In the genomic region with DNA sequence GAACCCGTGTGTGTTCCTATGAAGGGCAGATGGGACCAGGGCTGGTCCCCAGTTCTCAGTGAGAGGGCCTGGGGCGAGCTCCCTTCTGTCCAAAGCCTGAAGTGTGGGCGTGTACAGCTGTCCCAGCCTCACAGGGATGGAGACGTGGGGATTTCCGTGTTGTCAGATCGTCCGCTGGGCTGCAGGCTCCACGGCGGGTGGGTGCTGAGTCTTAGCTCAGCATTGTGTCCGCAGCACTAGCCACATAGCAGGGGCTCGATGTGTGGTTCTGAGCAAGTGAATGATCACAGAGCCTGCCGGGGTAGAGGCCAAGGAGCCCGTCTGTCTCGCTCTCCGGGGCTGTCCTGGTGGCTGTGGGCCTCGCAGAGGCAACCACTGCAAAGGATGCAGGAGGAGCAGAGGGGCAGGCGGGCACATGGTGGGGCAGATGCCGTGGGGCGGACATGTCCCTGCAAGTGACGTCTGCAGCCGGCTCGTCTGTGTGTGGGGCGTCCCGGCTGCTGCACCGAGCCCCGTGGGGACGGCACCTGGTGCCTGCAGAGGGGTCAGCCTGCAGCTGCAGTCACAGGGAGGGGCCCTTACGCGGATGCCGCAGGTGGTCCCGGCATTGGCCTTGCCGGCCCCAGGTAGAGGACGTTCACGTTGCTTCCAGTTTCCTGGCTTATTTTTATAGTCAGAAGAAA, we compare ENCODE assay signal across 1 cellular context.
TF ChIP-seq lines count a peak whose summit lies in the region.

No MANE protein-coding gene starts in this region.

TF ChIP-seq in H1, 55 proteins besides CTCF, POLR2A, EP300 and RAD21:
- TF ChIP-seq, protein P1, sequence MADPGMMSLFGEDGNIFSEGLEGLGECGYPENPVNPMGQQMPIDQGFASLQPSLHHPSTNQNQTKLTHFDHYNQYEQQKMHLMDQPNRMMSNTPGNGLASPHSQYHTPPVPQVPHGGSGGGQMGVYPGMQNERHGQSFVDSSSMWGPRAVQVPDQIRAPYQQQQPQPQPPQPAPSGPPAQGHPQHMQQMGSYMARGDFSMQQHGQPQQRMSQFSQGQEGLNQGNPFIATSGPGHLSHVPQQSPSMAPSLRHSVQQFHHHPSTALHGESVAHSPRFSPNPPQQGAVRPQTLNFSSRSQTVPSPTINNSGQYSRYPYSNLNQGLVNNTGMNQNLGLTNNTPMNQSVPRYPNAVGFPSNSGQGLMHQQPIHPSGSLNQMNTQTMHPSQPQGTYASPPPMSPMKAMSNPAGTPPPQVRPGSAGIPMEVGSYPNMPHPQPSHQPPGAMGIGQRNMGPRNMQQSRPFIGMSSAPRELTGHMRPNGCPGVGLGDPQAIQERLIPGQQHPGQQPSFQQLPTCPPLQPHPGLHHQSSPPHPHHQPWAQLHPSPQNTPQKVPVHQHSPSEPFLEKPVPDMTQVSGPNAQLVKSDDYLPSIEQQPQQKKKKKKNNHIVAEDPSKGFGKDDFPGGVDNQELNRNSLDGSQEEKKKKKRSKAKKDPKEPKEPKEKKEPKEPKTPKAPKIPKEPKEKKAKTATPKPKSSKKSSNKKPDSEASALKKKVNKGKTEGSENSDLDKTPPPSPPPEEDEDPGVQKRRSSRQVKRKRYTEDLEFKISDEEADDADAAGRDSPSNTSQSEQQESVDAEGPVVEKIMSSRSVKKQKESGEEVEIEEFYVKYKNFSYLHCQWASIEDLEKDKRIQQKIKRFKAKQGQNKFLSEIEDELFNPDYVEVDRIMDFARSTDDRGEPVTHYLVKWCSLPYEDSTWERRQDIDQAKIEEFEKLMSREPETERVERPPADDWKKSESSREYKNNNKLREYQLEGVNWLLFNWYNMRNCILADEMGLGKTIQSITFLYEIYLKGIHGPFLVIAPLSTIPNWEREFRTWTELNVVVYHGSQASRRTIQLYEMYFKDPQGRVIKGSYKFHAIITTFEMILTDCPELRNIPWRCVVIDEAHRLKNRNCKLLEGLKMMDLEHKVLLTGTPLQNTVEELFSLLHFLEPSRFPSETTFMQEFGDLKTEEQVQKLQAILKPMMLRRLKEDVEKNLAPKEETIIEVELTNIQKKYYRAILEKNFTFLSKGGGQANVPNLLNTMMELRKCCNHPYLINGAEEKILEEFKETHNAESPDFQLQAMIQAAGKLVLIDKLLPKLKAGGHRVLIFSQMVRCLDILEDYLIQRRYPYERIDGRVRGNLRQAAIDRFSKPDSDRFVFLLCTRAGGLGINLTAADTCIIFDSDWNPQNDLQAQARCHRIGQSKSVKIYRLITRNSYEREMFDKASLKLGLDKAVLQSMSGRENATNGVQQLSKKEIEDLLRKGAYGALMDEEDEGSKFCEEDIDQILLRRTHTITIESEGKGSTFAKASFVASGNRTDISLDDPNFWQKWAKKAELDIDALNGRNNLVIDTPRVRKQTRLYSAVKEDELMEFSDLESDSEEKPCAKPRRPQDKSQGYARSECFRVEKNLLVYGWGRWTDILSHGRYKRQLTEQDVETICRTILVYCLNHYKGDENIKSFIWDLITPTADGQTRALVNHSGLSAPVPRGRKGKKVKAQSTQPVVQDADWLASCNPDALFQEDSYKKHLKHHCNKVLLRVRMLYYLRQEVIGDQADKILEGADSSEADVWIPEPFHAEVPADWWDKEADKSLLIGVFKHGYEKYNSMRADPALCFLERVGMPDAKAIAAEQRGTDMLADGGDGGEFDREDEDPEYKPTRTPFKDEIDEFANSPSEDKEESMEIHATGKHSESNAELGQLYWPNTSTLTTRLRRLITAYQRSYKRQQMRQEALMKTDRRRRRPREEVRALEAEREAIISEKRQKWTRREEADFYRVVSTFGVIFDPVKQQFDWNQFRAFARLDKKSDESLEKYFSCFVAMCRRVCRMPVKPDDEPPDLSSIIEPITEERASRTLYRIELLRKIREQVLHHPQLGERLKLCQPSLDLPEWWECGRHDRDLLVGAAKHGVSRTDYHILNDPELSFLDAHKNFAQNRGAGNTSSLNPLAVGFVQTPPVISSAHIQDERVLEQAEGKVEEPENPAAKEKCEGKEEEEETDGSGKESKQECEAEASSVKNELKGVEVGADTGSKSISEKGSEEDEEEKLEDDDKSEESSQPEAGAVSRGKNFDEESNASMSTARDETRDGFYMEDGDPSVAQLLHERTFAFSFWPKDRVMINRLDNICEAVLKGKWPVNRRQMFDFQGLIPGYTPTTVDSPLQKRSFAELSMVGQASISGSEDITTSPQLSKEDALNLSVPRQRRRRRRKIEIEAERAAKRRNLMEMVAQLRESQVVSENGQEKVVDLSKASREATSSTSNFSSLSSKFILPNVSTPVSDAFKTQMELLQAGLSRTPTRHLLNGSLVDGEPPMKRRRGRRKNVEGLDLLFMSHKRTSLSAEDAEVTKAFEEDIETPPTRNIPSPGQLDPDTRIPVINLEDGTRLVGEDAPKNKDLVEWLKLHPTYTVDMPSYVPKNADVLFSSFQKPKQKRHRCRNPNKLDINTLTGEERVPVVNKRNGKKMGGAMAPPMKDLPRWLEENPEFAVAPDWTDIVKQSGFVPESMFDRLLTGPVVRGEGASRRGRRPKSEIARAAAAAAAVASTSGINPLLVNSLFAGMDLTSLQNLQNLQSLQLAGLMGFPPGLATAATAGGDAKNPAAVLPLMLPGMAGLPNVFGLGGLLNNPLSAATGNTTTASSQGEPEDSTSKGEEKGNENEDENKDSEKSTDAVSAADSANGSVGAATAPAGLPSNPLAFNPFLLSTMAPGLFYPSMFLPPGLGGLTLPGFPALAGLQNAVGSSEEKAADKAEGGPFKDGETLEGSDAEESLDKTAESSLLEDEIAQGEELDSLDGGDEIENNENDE (IDR thresholded peaks at IDR 0.05; ENCODE audit: insufficient replicate concordance, low read length), result no peak
- TF ChIP-seq BACH1 (IDR thresholded peaks at IDR 0.05; ENCODE audit: low read length) (no peak), POLR2AphosphoS5 (IDR thresholded peaks at IDR 0.05; ENCODE audit: low read depth, low read length) (no peak), RBBP5 (IDR thresholded peaks at IDR 0.05; ENCODE audit: borderline replicate concordance, low read depth, low read length) (no peak), ASH2L (IDR thresholded peaks at IDR 0.05; ENCODE audit: low read length) (no peak), HDAC6 (IDR thresholded peaks at IDR 0.05; ENCODE audit: low read depth, low read length) (no peak), CBX8 (IDR thresholded peaks at IDR 0.05; ENCODE audit: borderline replicate concordance, low read depth, low read length) (no peak), MAFK (IDR thresholded peaks at IDR 0.05; ENCODE audit: low read depth, low read length) (no peak), CHD1 (IDR thresholded peaks at IDR 0.05; ENCODE audit: low read depth, low read length) (no peak), CEBPB (IDR thresholded peaks at IDR 0.05; ENCODE audit: low read depth, low read length) (no peak), KDM4A (IDR thresholded peaks at IDR 0.05; ENCODE audit: low read depth, low read length, severe bottlenecking) (no peak), YY1 (IDR thresholded peaks at IDR 0.05; ENCODE audit: low read depth, low read length) (no peak), FOSL1 (IDR thresholded peaks at IDR 0.05; ENCODE audit: insufficient read depth, low read depth, low read length) (no peak), HDAC2 (IDR thresholded peaks at IDR 0.05; ENCODE audit: borderline replicate concordance in 1 of 2, low read depth in 2 of 2, low read length in 2 of 2) (no peak), POU5F1 (IDR thresholded peaks at IDR 0.05; ENCODE audit: low read depth, low read length) (no peak), TBP (IDR thresholded peaks at IDR 0.05; ENCODE audit: low read depth, low read length) (no peak), SRF (IDR thresholded peaks at IDR 0.05; ENCODE audit: low read depth, low read length) (no peak), SP1 (IDR thresholded peaks at IDR 0.05; ENCODE audit: low read depth, low read length) (no peak), CREB1 (IDR thresholded peaks at IDR 0.05) (no peak)
